In genomic region chr3:123584988-123585937, GRCh38 we compare ENCODE assay signal across 1 cellular context.
TF ChIP-seq lines count a peak whose summit lies in the region.

Gene HACD2, minus strand, starts transcription at chr3:123585053. Its CDS starts 26 bp downstream, at chr3:123585027.

TF ChIP-seq in K562, 482 proteins besides CTCF, POLR2A, EP300 and RAD21 (continued from another document and continues in another):
- TF ChIP-seq ATF1 (CRISPR knock-in tag; IDR thresholded peaks at IDR 0.05) (no peak), ATF1 (tag; IDR thresholded peaks at IDR 0.05) (peak; percentile 84), ZNF408 (CRISPR knock-in tag; IDR thresholded peaks at IDR 0.05; ENCODE audit: low read depth) (no peak), ZNF124 (CRISPR knock-in tag; IDR thresholded peaks at IDR 0.05) (no peak), MCM2 (IDR thresholded peaks at IDR 0.05; ENCODE audit: low read depth) (no peak), MGA (IDR thresholded peaks at IDR 0.05) (peak; percentile 60), ZNF23 (CRISPR knock-in tag; IDR thresholded peaks at IDR 0.05) (no peak), MTA1 (IDR thresholded peaks at IDR 0.05; ENCODE audit: borderline replicate concordance) (no peak), JUNB (CRISPR knock-in tag; conservative IDR thresholded peaks at IDR 0.05) (no peak), ZNF75A (CRISPR knock-in tag; IDR thresholded peaks at IDR 0.05) (no peak), ZNF3 (CRISPR knock-in tag; IDR thresholded peaks at IDR 0.05) (no peak), NR4A1 (CRISPR knock-in tag; IDR thresholded peaks at IDR 0.05) (no peak), NR4A1 (tag; IDR thresholded peaks at IDR 0.05) (peak; percentile 84), HDAC8 (tag; IDR thresholded peaks at IDR 0.05) (peak; percentile 77; the same call in 1 of the 2 replicates), TCF7L2 (IDR thresholded peaks at IDR 0.05; ENCODE audit: low read depth, low read length) (no peak), HNRNPH1 (optimal IDR thresholded peaks at IDR 0.05; ENCODE audit: low read depth, low read length) (no peak), NR0B1 (IDR thresholded peaks at IDR 0.05; ENCODE audit: partially characterized antibody) (no peak), CHD2 (IDR thresholded peaks at IDR 0.05; ENCODE audit: low read depth, low read length) (no peak), GTF2E2 (tag; IDR thresholded peaks at IDR 0.05) (no peak; the same call in 1 of the 2 replicates), CBX3 (IDR thresholded peaks at IDR 0.05; ENCODE audit: borderline replicate concordance in 1 of 2, low read length in 2 of 2) (no peak), ZNF778 (CRISPR knock-in tag; IDR thresholded peaks at IDR 0.05) (no peak), PTBP1 (IDR thresholded peaks at IDR 0.05; ENCODE audit: low read depth, low read length) (no peak), GTF2B (IDR thresholded peaks at IDR 0.05; ENCODE audit: extremely low read depth, insufficient read length) (no peak), ARHGAP35 (IDR thresholded peaks at IDR 0.05; ENCODE audit: partially characterized antibody) (no peak), E2F3 (CRISPR knock-in tag; IDR thresholded peaks at IDR 0.05) (peak; percentile 24; the same call in 1 of the 2 replicates), MYC (IDR thresholded peaks at IDR 0.05; ENCODE audit: low read depth, low read length) (peak; percentile 38), MYC (CRISPR knock-in tag; IDR thresholded peaks at IDR 0.05; ENCODE audit: borderline replicate concordance, low read depth) (no peak), NUFIP1 (IDR thresholded peaks at IDR 0.05; ENCODE audit: partially characterized antibody) (no peak), TCF15 (CRISPR knock-in tag; IDR thresholded peaks at IDR 0.05) (no peak), TAF7 (tag; IDR thresholded peaks at IDR 0.05) (peak; percentile 74), ZNF445 (CRISPR knock-in tag; IDR thresholded peaks at IDR 0.05; ENCODE audit: low read depth) (no peak), ZNF79 (CRISPR knock-in tag; IDR thresholded peaks at IDR 0.05; ENCODE audit: low read depth) (no peak), DEAF1 (CRISPR knock-in tag; IDR thresholded peaks at IDR 0.05) (no peak), TEAD2 (tag; IDR thresholded peaks at IDR 0.05) (no peak), TCF7 (IDR thresholded peaks at IDR 0.05; ENCODE audit: borderline replicate concordance) (no peak), GATA2 (CRISPR knock-in tag; IDR thresholded peaks at IDR 0.05) (no peak), MECOM (CRISPR knock-in tag; IDR thresholded peaks at IDR 0.05) (no peak), ADNP (tag; IDR thresholded peaks at IDR 0.05) (no peak), TFAM (CRISPR knock-in tag; conservative IDR thresholded peaks at IDR 0.05) (no peak), XRCC4 (IDR thresholded peaks at IDR 0.05; ENCODE audit: extremely low read depth, insufficient read depth, insufficient read length) (no peak), ZNF121 (CRISPR knock-in tag; conservative IDR thresholded peaks at IDR 0.05) (no peak), NCOA6 (IDR thresholded peaks at IDR 0.05) (no peak), LARP7 (IDR thresholded peaks at IDR 0.05) (no peak), KLF10 (CRISPR knock-in tag; IDR thresholded peaks at IDR 0.05) (no peak), RNF2 (IDR thresholded peaks at IDR 0.05) (peak; percentile 8; the same call in 1 of the 2 replicates), NFATC3 (IDR thresholded peaks at IDR 0.05) (no peak), PCBP1 (IDR thresholded peaks at IDR 0.05; ENCODE audit: low read depth, low read length, poor library complexity, severe bottlenecking) (no peak)
- TF ChIP-seq, protein P1, sequence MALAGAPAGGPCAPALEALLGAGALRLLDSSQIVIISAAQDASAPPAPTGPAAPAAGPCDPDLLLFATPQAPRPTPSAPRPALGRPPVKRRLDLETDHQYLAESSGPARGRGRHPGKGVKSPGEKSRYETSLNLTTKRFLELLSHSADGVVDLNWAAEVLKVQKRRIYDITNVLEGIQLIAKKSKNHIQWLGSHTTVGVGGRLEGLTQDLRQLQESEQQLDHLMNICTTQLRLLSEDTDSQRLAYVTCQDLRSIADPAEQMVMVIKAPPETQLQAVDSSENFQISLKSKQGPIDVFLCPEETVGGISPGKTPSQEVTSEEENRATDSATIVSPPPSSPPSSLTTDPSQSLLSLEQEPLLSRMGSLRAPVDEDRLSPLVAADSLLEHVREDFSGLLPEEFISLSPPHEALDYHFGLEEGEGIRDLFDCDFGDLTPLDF (CRISPR knock-in tag; IDR thresholded peaks at IDR 0.05) = peak; percentile 40; the same call in 1 of the 2 replicates
- TF ChIP-seq, protein P2, sequence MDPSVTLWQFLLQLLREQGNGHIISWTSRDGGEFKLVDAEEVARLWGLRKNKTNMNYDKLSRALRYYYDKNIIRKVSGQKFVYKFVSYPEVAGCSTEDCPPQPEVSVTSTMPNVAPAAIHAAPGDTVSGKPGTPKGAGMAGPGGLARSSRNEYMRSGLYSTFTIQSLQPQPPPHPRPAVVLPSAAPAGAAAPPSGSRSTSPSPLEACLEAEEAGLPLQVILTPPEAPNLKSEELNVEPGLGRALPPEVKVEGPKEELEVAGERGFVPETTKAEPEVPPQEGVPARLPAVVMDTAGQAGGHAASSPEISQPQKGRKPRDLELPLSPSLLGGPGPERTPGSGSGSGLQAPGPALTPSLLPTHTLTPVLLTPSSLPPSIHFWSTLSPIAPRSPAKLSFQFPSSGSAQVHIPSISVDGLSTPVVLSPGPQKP (CRISPR knock-in tag; IDR thresholded peaks at IDR 0.05) = no peak
- TF ChIP-seq, protein P3, sequence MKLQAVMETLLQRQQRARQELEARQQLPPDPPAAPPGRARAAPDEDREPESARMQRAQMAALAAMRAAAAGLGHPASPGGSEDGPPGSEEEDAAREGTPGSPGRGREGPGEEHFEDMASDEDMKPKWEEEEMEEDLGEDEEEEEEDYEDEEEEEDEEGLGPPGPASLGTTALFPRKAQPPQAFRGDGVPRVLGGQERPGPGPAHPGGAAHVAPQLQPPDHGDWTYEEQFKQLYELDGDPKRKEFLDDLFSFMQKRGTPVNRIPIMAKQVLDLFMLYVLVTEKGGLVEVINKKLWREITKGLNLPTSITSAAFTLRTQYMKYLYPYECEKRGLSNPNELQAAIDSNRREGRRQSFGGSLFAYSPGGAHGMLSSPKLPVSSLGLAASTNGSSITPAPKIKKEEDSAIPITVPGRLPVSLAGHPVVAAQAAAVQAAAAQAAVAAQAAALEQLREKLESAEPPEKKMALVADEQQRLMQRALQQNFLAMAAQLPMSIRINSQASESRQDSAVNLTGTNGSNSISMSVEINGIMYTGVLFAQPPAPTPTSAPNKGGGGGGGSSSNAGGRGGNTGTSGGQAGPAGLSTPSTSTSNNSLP (IDR thresholded peaks at IDR 0.05; ENCODE audit: borderline replicate concordance, low read depth, low read length) = no peak
